17 cellular contexts compared by ENCODE assay signal in the genomic region with DNA sequence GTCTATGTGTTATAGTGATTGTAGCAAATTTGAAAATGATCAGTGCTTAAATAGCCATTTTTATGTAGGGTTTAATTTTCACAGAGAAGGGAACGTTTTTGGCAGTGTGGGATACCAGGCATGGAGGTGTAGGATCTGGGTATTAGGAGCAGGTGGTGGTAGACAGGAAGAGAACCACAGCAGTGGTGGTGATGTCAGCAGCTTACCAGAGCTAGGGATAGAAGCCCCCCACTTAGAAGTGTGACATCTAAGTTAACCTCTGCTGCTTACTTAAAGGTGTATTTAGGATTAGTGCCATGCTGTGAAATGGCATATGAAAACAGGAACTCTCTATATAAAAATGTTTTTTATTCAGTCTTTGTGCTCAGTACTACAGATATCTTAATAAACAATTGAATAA.
DNase-seq lines count a peak whose midpoint lies in the region; ATAC-seq and TF ChIP-seq lines count a peak whose summit lies in the region.
"Had no signal": no experiment of that assay in that cellular context is flagged by ENCODE, and none has a peak within 500 bp of the region (broad histone marks: within the 10 kb centered on the region; RNA-seq: fewer than 3 reads in every experiment).

No MANE protein-coding gene starts in this region.

- peaks cover 11% of the 10 kb centered on the region for H3F3A ChIP-seq in SK-N-SH (replicated peaks; ENCODE audit: insufficient read depth)

- TF ChIP-seq RAD21 in SK-N-SH (IDR thresholded peaks at IDR 0.05; ENCODE audit: low read length), result no peak

- 44% methylated on average over 1 of the region's 1 CpG for WGBS in SK-N-SH (ENCODE audit: low lambda C conversion rate)

- TF ChIP-seq EP300 in SK-N-SH (IDR thresholded peaks at IDR 0.05; ENCODE audit: borderline replicate concordance in 1 of 2, low read depth in 1 of 2, low read length in 1 of 2), result no peak

- no peak overlapping the region for H3K4me3 ChIP-seq in SK-N-SH (ENCODE audit: low read depth in 2 of 2, low read length in 1 of 2)
- H3K4me3 ChIP-seq in ascending aorta, result no peak overlapping the region
- H3K4me3 ChIP-seq: Peyer's patch had no signal

- no peak overlapping the region for H3K4me2 ChIP-seq in SK-N-SH
- H3K4me2 ChIP-seq: KMS-11 had no signal

- POLR2A ChIA-PET in activated CD8-positive, alpha-beta T cell treated with anti-CD3 and anti-CD28 coated beads for 36 hours (lab: Charles Lee), result interaction anchor here (0.6 to 0.7 kb wide), 3 partner anchors 13 to 74 kb away, joined by 3 to 4 read pairs (median 3); partner anchors contain the start of gene CREM
- POLR2A ChIA-PET in SK-N-SH (lab: Yijun Ruan, JAX), result no interaction called here

- CTCF ChIA-PET in activated CD8-positive, alpha-beta T cell treated with anti-CD3 and anti-CD28 coated beads for 36 hours (lab: Charles Lee), result interaction anchor here (1.5 to 2.1 kb wide), 2 partner anchors 80 to 205 kb away, joined by 3 to 7 read pairs; no protein-coding TSS in a partner anchor
- CTCF ChIA-PET in SK-N-SH (lab: Yijun Ruan, JAX), result interaction anchor here (3.1 kb wide), 1 partner anchor 16 kb away, joined by 12 read pairs; no protein-coding TSS in a partner anchor

- H3K9me3 ChIP-seq in SK-N-SH, result no peaks in the 10 kb centered on the region
- H3K9me3 ChIP-seq in ascending aorta, result no peaks in the 10 kb centered on the region
- H3K9me3 ChIP-seq: Peyer's patch had no signal

- H3K27ac Mint-ChIP-seq in T-helper 1 cell treated with Interleukin-12 subunit alpha and Interleukin-12 subunit beta and Interleukin-4 antibody, amounts not matched to agents 30 μg/mL and 1 μg/mL, for 36 hours, result peak overlapping the region; percentile 72
- peak overlapping the region; percentile 39 for H3K27ac Mint-ChIP-seq in activated naive CD4-positive, alpha-beta T cell treated with anti-CD3 and anti-CD28 coated beads, Interleukin-2, amount 50 U/mL, for 24 hours
- peak overlapping the region in 1 of 2 donors; percentile 2 for H3K27ac Mint-ChIP-seq in activated naive CD4-positive, alpha-beta T cell treated with anti-CD3 and anti-CD28 coated beads, Interleukin-2, amount 50 U/mL, for 72 hours
- peak overlapping the region; percentile 43 for H3K27ac Mint-ChIP-seq in activated CD8-positive, alpha-beta T cell treated with anti-CD3 and anti-CD28 coated beads for 36 hours
- H3K27ac Mint-ChIP-seq in stimulated activated effector memory CD8-positive, alpha-beta T cell treated with anti-CD3 and anti-CD28 coated beads, Interleukin-12 subunit alpha, Interleukin-12 subunit beta, amount 100 ng/mL, for 72 hours, result peak overlapping the region; percentile 15
- H3K27ac Mint-ChIP-seq: HFFc6 had no signal

- H3K79me2 ChIP-seq in SK-N-SH (ENCODE audit: insufficient read depth), result peaks cover 2% of the 10 kb centered on the region; the same call in 1 of the 2 replicates

- intact Hi-C loops in activated CD8-positive, alpha-beta T cell treated with anti-CD3 and anti-CD28 coated beads for 36 hours (cut with micrococcal nuclease), result no loop called here
- intact Hi-C loops in ascending aorta (cut with DNase I), result no loop called here

- no peaks in the 10 kb centered on the region for H3K9me3 Mint-ChIP-seq in T-helper 1 cell treated with Interleukin-12 subunit alpha and Interleukin-12 subunit beta and Interleukin-4 antibody, amounts not matched to agents 30 μg/mL and 1 μg/mL, for 36 hours
- H3K9me3 Mint-ChIP-seq in activated naive CD4-positive, alpha-beta T cell treated with anti-CD3 and anti-CD28 coated beads, Interleukin-2, amount 50 U/mL, for 24 hours, result no peaks in the 10 kb centered on the region
- H3K9me3 Mint-ChIP-seq in activated naive CD4-positive, alpha-beta T cell treated with anti-CD3 and anti-CD28 coated beads, Interleukin-2, amount 50 U/mL, for 72 hours, result no peaks in the 10 kb centered on the region
- no peaks in the 10 kb centered on the region for H3K9me3 Mint-ChIP-seq in activated CD8-positive, alpha-beta T cell treated with anti-CD3 and anti-CD28 coated beads for 36 hours
- H3K9me3 Mint-ChIP-seq in stimulated activated effector memory CD8-positive, alpha-beta T cell treated with anti-CD3 and anti-CD28 coated beads, Interleukin-12 subunit alpha, Interleukin-12 subunit beta, amount 100 ng/mL, for 72 hours, result no peaks in the 10 kb centered on the region
- H3K9me3 Mint-ChIP-seq: CD8-positive, alpha-beta memory T cell; HFFc6 had no signal

- peak overlapping the region; percentile 17 for H3K4me3 Mint-ChIP-seq in T-helper 1 cell treated with Interleukin-12 subunit alpha and Interleukin-12 subunit beta and Interleukin-4 antibody, amounts not matched to agents 30 μg/mL and 1 μg/mL, for 36 hours
- peak overlapping the region; percentile 5 for H3K4me3 Mint-ChIP-seq in activated naive CD4-positive, alpha-beta T cell treated with anti-CD3 and anti-CD28 coated beads, Interleukin-2, amount 50 U/mL, for 24 hours
- peak overlapping the region; percentile 8 for H3K4me3 Mint-ChIP-seq in activated CD8-positive, alpha-beta T cell treated with anti-CD3 and anti-CD28 coated beads for 36 hours
- peak overlapping the region; percentile 15 for H3K4me3 Mint-ChIP-seq in stimulated activated effector memory CD8-positive, alpha-beta T cell treated with anti-CD3 and anti-CD28 coated beads, Interleukin-12 subunit alpha, Interleukin-12 subunit beta, amount 100 ng/mL, for 72 hours
- H3K4me3 Mint-ChIP-seq: HFFc6 had no signal

- no peaks in the 10 kb centered on the region for H3K36me3 ChIP-seq in SK-N-SH (replicated peaks in 1 of 2; ENCODE audit: control insufficient read depth in 1 of 2, insufficient read depth in 2 of 2, low read length in 1 of 2)
- no peaks in the 10 kb centered on the region for H3K36me3 ChIP-seq in ascending aorta
- H3K36me3 ChIP-seq: Peyer's patch had no signal

- no peaks in the 10 kb centered on the region for H3K9me2 ChIP-seq in SK-N-SH

- DNase-seq in T-helper 1 cell (no peak), SK-N-SH (no peak), ascending aorta (ENCODE audit: low spot score in 2 of 2) (no peak)
- DNase-seq in activated naive CD4-positive, alpha-beta T cell treated with anti-CD3 and anti-CD28 coated beads, Interleukin-2, amount 50 U/mL, for 72 hours (ENCODE audit: low spot score in 2 of 2), result no peak
- DNase-seq in activated CD8-positive, alpha-beta T cell treated with anti-CD3 and anti-CD28 coated beads for 36 hours, result no peak
- no peak for DNase-seq in stimulated activated effector memory CD8-positive, alpha-beta T cell treated with anti-CD3 and anti-CD28 coated beads, Interleukin-12 subunit alpha, Interleukin-12 subunit beta, amount 100 ng/mL, for 72 hours (ENCODE audit: low spot score in 2 of 2)
- DNase-seq: CD8-positive, alpha-beta memory T cell; DMS79; HFFc6; NCI-H1436; NCI-H2029; NCI-H2171; NCI-H774; Peyer's patch had no signal

- TF ChIP-seq CTCF in activated CD8-positive, alpha-beta T cell treated with anti-CD3 and anti-CD28 coated beads for 36 hours (IDR thresholded peaks at IDR 0.05), result no peak
- TF ChIP-seq CTCF in SK-N-SH (IDR thresholded peaks at IDR 0.05) (no peak), ascending aorta (IDR thresholded peaks at IDR 0.05) (no peak)

- no peak overlapping the region for H3K9ac ChIP-seq in SK-N-SH
- H3K9ac ChIP-seq: KMS-11 had no signal

- H3K27ac ChIP-seq in SK-N-SH (ENCODE audit: low read depth in 2 of 2, low read length in 1 of 2) (no peak overlapping the region), ascending aorta (no peak overlapping the region)
- H3K27ac ChIP-seq: KMS-11, Peyer's patch had no signal

- H3K4me1 ChIP-seq in SK-N-SH (ENCODE audit: control insufficient read depth in 1 of 2, insufficient read depth in 2 of 2, low read depth in 1 of 2, low read length in 1 of 2), result no peaks in the 10 kb centered on the region; a peak in 1 of 4 replicates
- no peaks in the 10 kb centered on the region for H3K4me1 ChIP-seq in ascending aorta
- H3K4me1 ChIP-seq: Peyer's patch had no signal

- H4K20me1 ChIP-seq in SK-N-SH (ENCODE audit: insufficient read depth), result no peaks in the 10 kb centered on the region

- H2AFZ ChIP-seq in SK-N-SH (ENCODE audit: low read depth), result no peak overlapping the region

- no peaks in the 10 kb centered on the region for H3K27me3 ChIP-seq in SK-N-SH (ENCODE audit: insufficient read depth)
- H3K27me3 ChIP-seq in ascending aorta, result no peaks in the 10 kb centered on the region
- H3K27me3 ChIP-seq: Peyer's patch had no signal

- H3K4me1 Mint-ChIP-seq in T-helper 1 cell treated with Interleukin-12 subunit alpha and Interleukin-12 subunit beta and Interleukin-4 antibody, amounts not matched to agents 30 μg/mL and 1 μg/mL, for 36 hours (ENCODE audit: low read depth), result peaks cover 40% of the 10 kb centered on the region
- H3K4me1 Mint-ChIP-seq in activated naive CD4-positive, alpha-beta T cell treated with anti-CD3 and anti-CD28 coated beads, Interleukin-2, amount 50 U/mL, for 24 hours, result peaks cover 30% of the 10 kb centered on the region
- H3K4me1 Mint-ChIP-seq in activated CD8-positive, alpha-beta T cell treated with anti-CD3 and anti-CD28 coated beads for 36 hours (ENCODE audit: low read depth), result peaks cover 45% of the 10 kb centered on the region
- H3K4me1 Mint-ChIP-seq in stimulated activated effector memory CD8-positive, alpha-beta T cell treated with anti-CD3 and anti-CD28 coated beads, Interleukin-12 subunit alpha, Interleukin-12 subunit beta, amount 100 ng/mL, for 72 hours, result peaks cover 27% of the 10 kb centered on the region

- H3K36me3 Mint-ChIP-seq in T-helper 1 cell treated with Interleukin-12 subunit alpha and Interleukin-12 subunit beta and Interleukin-4 antibody, amounts not matched to agents 30 μg/mL and 1 μg/mL, for 36 hours (ENCODE audit: low read depth), result peaks cover 15% of the 10 kb centered on the region
- peaks cover 8% of the 10 kb centered on the region for H3K36me3 Mint-ChIP-seq in activated naive CD4-positive, alpha-beta T cell treated with anti-CD3 and anti-CD28 coated beads, Interleukin-2, amount 50 U/mL, for 24 hours
- peaks cover 14 to 30% of the 10 kb centered on the region in 2 donors for H3K36me3 Mint-ChIP-seq in activated naive CD4-positive, alpha-beta T cell treated with anti-CD3 and anti-CD28 coated beads, Interleukin-2, amount 50 U/mL, for 72 hours
- H3K36me3 Mint-ChIP-seq in activated CD8-positive, alpha-beta T cell treated with anti-CD3 and anti-CD28 coated beads for 36 hours (ENCODE audit: low read depth), result peaks cover 35% of the 10 kb centered on the region
- peaks cover 94% of the 10 kb centered on the region for H3K36me3 Mint-ChIP-seq in stimulated activated effector memory CD8-positive, alpha-beta T cell treated with anti-CD3 and anti-CD28 coated beads, Interleukin-12 subunit alpha, Interleukin-12 subunit beta, amount 100 ng/mL, for 72 hours

- H3K27me3 Mint-ChIP-seq in T-helper 1 cell treated with Interleukin-12 subunit alpha and Interleukin-12 subunit beta and Interleukin-4 antibody, amounts not matched to agents 30 μg/mL and 1 μg/mL, for 36 hours (ENCODE audit: low read depth), result no peaks in the 10 kb centered on the region
- no peaks in the 10 kb centered on the region for H3K27me3 Mint-ChIP-seq in activated naive CD4-positive, alpha-beta T cell treated with anti-CD3 and anti-CD28 coated beads, Interleukin-2, amount 50 U/mL, for 24 hours
- no peaks in the 10 kb centered on the region for H3K27me3 Mint-ChIP-seq in activated CD8-positive, alpha-beta T cell treated with anti-CD3 and anti-CD28 coated beads for 36 hours
- H3K27me3 Mint-ChIP-seq: CD8-positive, alpha-beta memory T cell had no signal

- no peak for ATAC-seq in activated naive CD4-positive, alpha-beta T cell treated with anti-CD3 and anti-CD28 coated beads, Interleukin-2, amount 50 U/mL, for 72 hours
- ATAC-seq in activated CD8-positive, alpha-beta T cell treated with anti-CD3 and anti-CD28 coated beads for 36 hours, result no peak
- no peak for ATAC-seq in stimulated activated effector memory CD8-positive, alpha-beta T cell treated with anti-CD3 and anti-CD28 coated beads, Interleukin-12 subunit alpha, Interleukin-12 subunit beta, amount 100 ng/mL, for 72 hours
